ENCODE assay signal across 17 cellular contexts in genomic region chr6:36743538-36744441, GRCh38. TPM values are rescaled to one million over a fixed set of nuclear protein-coding genes. Genes with fewer than 3 reads are reported as not detected.
A peak's percentile ranks its signal among the peaks of the same experiment; 100 is the strongest.
DNase-seq lines count a peak whose midpoint lies in the region; ATAC-seq and TF ChIP-seq lines count a peak whose summit lies in the region.
"Had no signal": no experiment of that assay in that cellular context is flagged by ENCODE, and none has a peak within 500 bp of the region (broad histone marks: within the 10 kb centered on the region; RNA-seq: fewer than 3 reads in every experiment).

No MANE protein-coding gene starts in this region.

- TF ChIP-seq CTCF in Caco-2 (IDR thresholded peaks at IDR 0.05; ENCODE audit: insufficient read depth in 1 of 2, low read depth in 1 of 2, low read length in 1 of 2, severe bottlenecking in 1 of 2, unreplicated experiment in 1 of 2), result no peak
- TF ChIP-seq CTCF in colonic mucosa (IDR thresholded peaks at IDR 0.05), result no peak
- no peak for TF ChIP-seq CTCF in nephron (IDR thresholded peaks at IDR 0.05; ENCODE audit: unreplicated experiment in 3 of 3)
- TF ChIP-seq CTCF in prostate gland (IDR thresholded peaks at IDR 0.05), result no peak

- H3K27ac Mint-ChIP-seq in Caco-2 (ENCODE audit: unreplicated experiment) (peak overlapping the region; percentile 64), nephron (peak overlapping the region in 2 of 3 experiments; percentile 59 to 78)
- H3K27ac Mint-ChIP-seq: mesothelial cell of epicardium had no signal

- H3K27me3 Mint-ChIP-seq in Caco-2 (ENCODE audit: insufficient read depth, unreplicated experiment) (no peaks in the 10 kb centered on the region), nephron (ENCODE audit: low read depth) (peaks cover 3% of the 10 kb centered on the region)

- no TSS peak for BruUV-seq in Caco-2 (replicated peaks; lab: Mats Ljungman, UMichigan)

- no peaks in the 10 kb centered on the region for H3K36me3 Mint-ChIP-seq in Caco-2 (ENCODE audit: insufficient read depth, unreplicated experiment)
- H3K36me3 Mint-ChIP-seq in nephron (ENCODE audit: low read depth), result no peaks in the 10 kb centered on the region
- H3K36me3 Mint-ChIP-seq: mesothelial cell of epicardium had no signal

- DNase-seq in Caco-2, result no peak
- DNase-seq in NCI-H460 (ENCODE audit: extremely low read depth, low read depth), result peak; percentile 68
- peak; percentile 90 for DNase-seq in colonic mucosa
- DNase-seq in globus pallidus (ENCODE audit: low spot score), result no peak
- DNase-seq in prostate gland (ENCODE audit: low spot score), result no peak
- DNase-seq: activated naive CD4-positive, alpha-beta T cell treated with anti-CD3 and anti-CD28 coated beads for 36 hours; body of pancreas; dorsolateral prefrontal cortex; heart right ventricle; kidney glomerular epithelial cell; NCI-H82; stimulated activated CD4-positive, alpha-beta T cell treated with anti-CD3 and anti-CD28 coated beads, Interleukin-4, amount 100 ng/mL, for 4 hours had no signal

- H3K4me3 Mint-ChIP-seq in Caco-2 (ENCODE audit: unreplicated experiment), result no peak overlapping the region
- H3K4me3 Mint-ChIP-seq in nephron, result no peak overlapping the region
- H3K4me3 Mint-ChIP-seq: activated naive CD4-positive, alpha-beta T cell treated with anti-CD3 and anti-CD28 coated beads for 36 hours; mesothelial cell of epicardium had no signal

- peaks cover 21% of the 10 kb centered on the region for H3K4me1 ChIP-seq in Caco-2
- peaks cover 8% of the 10 kb centered on the region for H3K4me1 ChIP-seq in colonic mucosa
- no peaks in the 10 kb centered on the region for H3K4me1 ChIP-seq in prostate gland (replicated peaks)
- H3K4me1 ChIP-seq: body of pancreas had no signal

- POLR2A ChIA-PET in Caco-2 (lab: Charles Lee), result no interaction called here

- peak overlapping the region; percentile 75 for H3K27ac ChIP-seq in colonic mucosa
- H3K27ac ChIP-seq in prostate gland, result no peak overlapping the region
- H3K27ac ChIP-seq: body of pancreas, dorsolateral prefrontal cortex, heart right ventricle, tibial nerve had no signal

- peak overlapping the region; percentile 53 to 80 for H3K9ac ChIP-seq in colonic mucosa (ENCODE audit: low read depth in 2 of 2, low read length in 2 of 2)

- intact Hi-C loops in Caco-2 (cut with micrococcal nuclease; ENCODE audit: unreplicated experiment), result no loop called here
- intact Hi-C loops in colonic mucosa (cut with DNase I), result no loop called here
- intact Hi-C loops in prostate gland (cut with DNase I), result no loop called here

- H3K36me3 ChIP-seq in Caco-2 (ENCODE audit: control insufficient read depth, insufficient read depth, low read length) (no peaks in the 10 kb centered on the region), colonic mucosa (no peaks in the 10 kb centered on the region), prostate gland (no peaks in the 10 kb centered on the region)
- H3K36me3 ChIP-seq: tibial nerve had no signal

- H3K4me3 ChIP-seq in Caco-2 (ENCODE audit: low read depth, low read length) (no peak overlapping the region), colonic mucosa (peak overlapping the region; percentile 7), prostate gland (no peak overlapping the region)
- H3K4me3 ChIP-seq: body of pancreas, dorsolateral prefrontal cortex, heart right ventricle, tibial nerve had no signal

- H3K9me3 Mint-ChIP-seq in Caco-2 (ENCODE audit: unreplicated experiment) (no peaks in the 10 kb centered on the region), nephron (peaks cover 4% of the 10 kb centered on the region)

- no peaks in the 10 kb centered on the region for H3K27me3 ChIP-seq in Caco-2 (replicated peaks; ENCODE audit: control insufficient read depth, insufficient read depth, low read length)
- H3K27me3 ChIP-seq in colonic mucosa, result no peaks in the 10 kb centered on the region
- H3K27me3 ChIP-seq in prostate gland (replicated peaks; ENCODE audit: insufficient read depth), result no peaks in the 10 kb centered on the region
- H3K27me3 ChIP-seq: body of pancreas, dorsolateral prefrontal cortex, heart right ventricle, tibial nerve had no signal

- CTCF ChIA-PET in Caco-2 (lab: Charles Lee), result no interaction called here

- H3K9me3 ChIP-seq in Caco-2, result no peaks in the 10 kb centered on the region
- H3K9me3 ChIP-seq in colonic mucosa, result no peaks in the 10 kb centered on the region
- no peaks in the 10 kb centered on the region for H3K9me3 ChIP-seq in prostate gland
- H3K9me3 ChIP-seq: body of pancreas had no signal

- 82% methylated on average over 24 of the region's 24 CpGs for WGBS in prostate gland

- no peak for ATAC-seq in GM18873 (IDR thresholded peaks at IDR 0.05; ENCODE audit: low FRiP score, unreplicated experiment)
- ATAC-seq: body of pancreas had no signal

- TF ChIP-seq POLR2A in prostate gland (IDR thresholded peaks at IDR 0.05), result no peak

- H3K4me1 Mint-ChIP-seq in Caco-2 (ENCODE audit: low read depth, unreplicated experiment), result peaks cover 10% of the 10 kb centered on the region
- no peaks in the 10 kb centered on the region for H3K4me1 Mint-ChIP-seq in nephron

RNA-seq across cellular contexts. Expression of gene RAB44, which starts 46.2 kb away (rescaled TPM):
- not detected in 2 replicates for total RNA-seq in Caco-2 (2022)
- not detected in 2 replicates for total RNA-seq in NCI-H460 (2014; rRNA removed; shearing (Covaris generic))
- polyA plus RNA-seq in NCI-H460 (2014; cell fraction: nucleus; rRNA removed), result not detected in 2 replicates
- under 1 TPM; 0.08 to 0.30 TPM for total RNA-seq in colonic mucosa
- total RNA-seq in prostate gland, result under 1 TPM; 0.14 to 0.45 TPM
- total RNA-seq: osteocyte had no signal

Comparison
In these comparisons a context has a peak if more than half of its experiments do, and no peak if none do; other contexts are left out.
1. DNase-seq: peak in NCI-H460 (single experiment) and colonic mucosa (single experiment); none in Caco-2 (0 of 2), globus pallidus (single experiment) and prostate gland (single experiment).